In the genomic region with DNA sequence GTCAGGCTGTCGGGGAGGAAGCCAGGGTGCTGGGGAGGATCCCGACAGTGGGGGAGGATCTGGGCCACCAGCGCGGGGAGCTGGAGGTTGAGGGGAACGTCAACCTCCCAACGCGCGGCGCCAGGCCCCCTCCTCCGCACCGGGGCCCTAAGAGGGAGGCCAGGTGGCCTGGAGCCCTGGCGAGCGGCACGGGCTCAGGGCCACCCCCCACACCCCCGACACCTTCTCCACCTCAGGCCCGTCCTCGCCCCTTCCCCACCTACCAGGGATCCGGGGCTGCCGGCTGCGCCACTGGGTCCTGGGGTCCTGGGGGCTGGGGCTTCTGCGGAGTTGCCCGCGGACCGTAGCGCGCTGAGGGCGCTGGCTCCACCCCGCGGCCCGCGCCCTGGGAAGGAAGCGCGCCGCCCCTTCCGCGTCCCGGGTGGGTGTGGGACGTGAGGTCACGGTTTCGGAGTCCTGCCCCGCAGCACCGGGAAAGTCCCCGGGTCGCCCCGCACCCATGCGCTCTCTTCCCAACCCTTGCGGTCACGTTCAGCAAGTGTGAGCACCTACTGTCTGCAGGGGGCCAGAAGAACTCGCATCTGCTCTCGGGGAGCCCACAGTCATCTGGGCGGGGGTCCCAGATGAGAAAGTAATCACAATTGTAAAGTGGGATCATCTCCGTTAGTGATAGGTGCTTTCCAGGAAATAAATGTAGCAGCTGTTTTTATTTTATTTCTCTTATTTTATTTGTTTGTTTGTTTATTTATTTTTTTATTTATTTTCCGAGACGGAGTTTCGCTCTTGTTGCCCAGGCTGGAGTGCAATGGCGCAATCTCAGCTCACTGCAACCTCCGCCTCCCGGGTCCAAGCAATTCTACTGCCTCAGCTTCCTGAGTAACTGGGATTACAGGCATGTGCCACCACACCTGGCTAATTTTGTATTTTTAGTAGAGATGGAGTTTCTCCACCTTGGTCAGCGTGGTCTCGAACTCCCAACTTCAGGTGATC, we compare ENCODE assay signal across 1 cellular context.
TF ChIP-seq lines count a peak whose summit lies in the region.

A gene (minus strand): TSS at position 362 of the 990 bp plus-strand sequence. CDS start 13,335 bp downstream, outside the sequence.

TF ChIP-seq in K562, 482 proteins besides CTCF, POLR2A, EP300 and RAD21 (continued from another document and continues in another):
- TF ChIP-seq, protein P1, sequence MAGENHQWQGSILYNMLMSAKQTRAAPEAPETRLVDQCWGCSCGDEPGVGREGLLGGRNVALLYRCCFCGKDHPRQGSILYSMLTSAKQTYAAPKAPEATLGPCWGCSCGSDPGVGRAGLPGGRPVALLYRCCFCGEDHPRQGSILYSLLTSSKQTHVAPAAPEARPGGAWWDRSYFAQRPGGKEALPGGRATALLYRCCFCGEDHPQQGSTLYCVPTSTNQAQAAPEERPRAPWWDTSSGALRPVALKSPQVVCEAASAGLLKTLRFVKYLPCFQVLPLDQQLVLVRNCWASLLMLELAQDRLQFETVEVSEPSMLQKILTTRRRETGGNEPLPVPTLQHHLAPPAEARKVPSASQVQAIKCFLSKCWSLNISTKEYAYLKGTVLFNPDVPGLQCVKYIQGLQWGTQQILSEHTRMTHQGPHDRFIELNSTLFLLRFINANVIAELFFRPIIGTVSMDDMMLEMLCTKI (IDR thresholded peaks at IDR 0.05; ENCODE audit: partially characterized antibody): no peak
- TF ChIP-seq ZNF408 (CRISPR knock-in tag; IDR thresholded peaks at IDR 0.05; ENCODE audit: low read depth) (no peak), ZZZ3 (IDR thresholded peaks at IDR 0.05) (no peak), BRD9 (IDR thresholded peaks at IDR 0.05; ENCODE audit: low read depth, partially characterized antibody) (no peak), MAFG (tag; conservative IDR thresholded peaks at IDR 0.05) (no peak), NCOR1 (IDR thresholded peaks at IDR 0.05) (no peak), BRCA1 (IDR thresholded peaks at IDR 0.05) (no peak), BRCA1 (CRISPR knock-in tag; IDR thresholded peaks at IDR 0.05) (no peak), BCOR (IDR thresholded peaks at IDR 0.05) (no peak), PYGO2 (tag; IDR thresholded peaks at IDR 0.05) (no peak), GABPB1 (CRISPR knock-in tag; IDR thresholded peaks at IDR 0.05) (no peak), ZNF695 (CRISPR knock-in tag; IDR thresholded peaks at IDR 0.05) (no peak), POLR3A (IDR thresholded peaks at IDR 0.05; ENCODE audit: borderline replicate concordance, extremely low read depth, insufficient read depth, insufficient read length) (no peak), HDAC2 (IDR thresholded peaks at IDR 0.05) (peak; percentile 49), NR3C1 (CRISPR knock-in tag; IDR thresholded peaks at IDR 0.05) (no peak), SRF (CRISPR knock-in tag; IDR thresholded peaks at IDR 0.05) (no peak), ETS2 (tag; IDR thresholded peaks at IDR 0.05; ENCODE audit: borderline replicate concordance, poor library complexity, severe bottlenecking) (no peak), ZNF133 (CRISPR knock-in tag; IDR thresholded peaks at IDR 0.05) (no peak), KLF1 (tag; IDR thresholded peaks at IDR 0.05) (no peak), TCF3 (CRISPR knock-in tag; IDR thresholded peaks at IDR 0.05) (no peak), POLR2B (IDR thresholded peaks at IDR 0.05; ENCODE audit: low read depth, partially characterized antibody) (peak; percentile 60), SUPT5H (IDR thresholded peaks at IDR 0.05) (peak; percentile 72), FOXK1 (CRISPR knock-in tag; IDR thresholded peaks at IDR 0.05; ENCODE audit: borderline replicate concordance) (peak; percentile 50; the same call in 1 of the 2 replicates), NR2C2 (CRISPR knock-in tag; IDR thresholded peaks at IDR 0.05) (no peak), NR2C2 (tag; IDR thresholded peaks at IDR 0.05) (peak; percentile 41; the same call in 1 of the 2 replicates), NCOA2 (IDR thresholded peaks at IDR 0.05; ENCODE audit: partially characterized antibody in 2 of 2) (no peak)
- TF ChIP-seq, protein P2, sequence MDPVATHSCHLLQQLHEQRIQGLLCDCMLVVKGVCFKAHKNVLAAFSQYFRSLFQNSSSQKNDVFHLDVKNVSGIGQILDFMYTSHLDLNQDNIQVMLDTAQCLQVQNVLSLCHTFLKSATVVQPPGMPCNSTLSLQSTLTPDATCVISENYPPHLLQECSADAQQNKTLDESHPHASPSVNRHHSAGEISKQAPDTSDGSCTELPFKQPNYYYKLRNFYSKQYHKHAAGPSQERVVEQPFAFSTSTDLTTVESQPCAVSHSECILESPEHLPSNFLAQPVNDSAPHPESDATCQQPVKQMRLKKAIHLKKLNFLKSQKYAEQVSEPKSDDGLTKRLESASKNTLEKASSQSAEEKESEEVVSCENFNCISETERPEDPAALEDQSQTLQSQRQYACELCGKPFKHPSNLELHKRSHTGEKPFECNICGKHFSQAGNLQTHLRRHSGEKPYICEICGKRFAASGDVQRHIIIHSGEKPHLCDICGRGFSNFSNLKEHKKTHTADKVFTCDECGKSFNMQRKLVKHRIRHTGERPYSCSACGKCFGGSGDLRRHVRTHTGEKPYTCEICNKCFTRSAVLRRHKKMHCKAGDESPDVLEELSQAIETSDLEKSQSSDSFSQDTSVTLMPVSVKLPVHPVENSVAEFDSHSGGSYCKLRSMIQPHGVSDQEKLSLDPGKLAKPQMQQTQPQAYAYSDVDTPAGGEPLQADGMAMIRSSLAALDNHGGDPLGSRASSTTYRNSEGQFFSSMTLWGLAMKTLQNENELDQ (CRISPR knock-in tag; IDR thresholded peaks at IDR 0.05; ENCODE audit: borderline replicate concordance): no peak
- TF ChIP-seq, protein P3, sequence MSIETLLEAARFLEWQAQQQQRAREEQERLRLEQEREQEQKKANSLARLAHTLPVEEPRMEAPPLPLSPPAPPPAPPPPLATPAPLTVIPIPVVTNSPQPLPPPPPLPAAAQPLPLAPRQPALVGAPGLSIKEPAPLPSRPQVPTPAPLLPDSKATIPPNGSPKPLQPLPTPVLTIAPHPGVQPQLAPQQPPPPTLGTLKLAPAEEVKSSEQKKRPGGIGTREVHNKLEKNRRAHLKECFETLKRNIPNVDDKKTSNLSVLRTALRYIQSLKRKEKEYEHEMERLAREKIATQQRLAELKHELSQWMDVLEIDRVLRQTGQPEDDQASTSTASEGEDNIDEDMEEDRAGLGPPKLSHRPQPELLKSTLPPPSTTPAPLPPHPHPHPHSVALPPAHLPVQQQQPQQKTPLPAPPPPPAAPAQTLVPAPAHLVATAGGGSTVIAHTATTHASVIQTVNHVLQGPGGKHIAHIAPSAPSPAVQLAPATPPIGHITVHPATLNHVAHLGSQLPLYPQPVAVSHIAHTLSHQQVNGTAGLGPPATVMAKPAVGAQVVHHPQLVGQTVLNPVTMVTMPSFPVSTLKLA (conservative IDR thresholded peaks at IDR 0.05): peak in 1 of 2 experiments; percentile 46; a peak in 3 of 4 replicates
- TF ChIP-seq, protein P4, sequence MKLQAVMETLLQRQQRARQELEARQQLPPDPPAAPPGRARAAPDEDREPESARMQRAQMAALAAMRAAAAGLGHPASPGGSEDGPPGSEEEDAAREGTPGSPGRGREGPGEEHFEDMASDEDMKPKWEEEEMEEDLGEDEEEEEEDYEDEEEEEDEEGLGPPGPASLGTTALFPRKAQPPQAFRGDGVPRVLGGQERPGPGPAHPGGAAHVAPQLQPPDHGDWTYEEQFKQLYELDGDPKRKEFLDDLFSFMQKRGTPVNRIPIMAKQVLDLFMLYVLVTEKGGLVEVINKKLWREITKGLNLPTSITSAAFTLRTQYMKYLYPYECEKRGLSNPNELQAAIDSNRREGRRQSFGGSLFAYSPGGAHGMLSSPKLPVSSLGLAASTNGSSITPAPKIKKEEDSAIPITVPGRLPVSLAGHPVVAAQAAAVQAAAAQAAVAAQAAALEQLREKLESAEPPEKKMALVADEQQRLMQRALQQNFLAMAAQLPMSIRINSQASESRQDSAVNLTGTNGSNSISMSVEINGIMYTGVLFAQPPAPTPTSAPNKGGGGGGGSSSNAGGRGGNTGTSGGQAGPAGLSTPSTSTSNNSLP (IDR thresholded peaks at IDR 0.05; ENCODE audit: borderline replicate concordance, low read depth, low read length): no peak
- TF ChIP-seq, protein P5, sequence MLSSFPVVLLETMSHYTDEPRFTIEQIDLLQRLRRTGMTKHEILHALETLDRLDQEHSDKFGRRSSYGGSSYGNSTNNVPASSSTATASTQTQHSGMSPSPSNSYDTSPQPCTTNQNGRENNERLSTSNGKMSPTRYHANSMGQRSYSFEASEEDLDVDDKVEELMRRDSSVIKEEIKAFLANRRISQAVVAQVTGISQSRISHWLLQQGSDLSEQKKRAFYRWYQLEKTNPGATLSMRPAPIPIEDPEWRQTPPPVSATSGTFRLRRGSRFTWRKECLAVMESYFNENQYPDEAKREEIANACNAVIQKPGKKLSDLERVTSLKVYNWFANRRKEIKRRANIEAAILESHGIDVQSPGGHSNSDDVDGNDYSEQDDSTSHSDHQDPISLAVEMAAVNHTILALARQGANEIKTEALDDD (IDR thresholded peaks at IDR 0.05): no peak
- TF ChIP-seq, protein P6, sequence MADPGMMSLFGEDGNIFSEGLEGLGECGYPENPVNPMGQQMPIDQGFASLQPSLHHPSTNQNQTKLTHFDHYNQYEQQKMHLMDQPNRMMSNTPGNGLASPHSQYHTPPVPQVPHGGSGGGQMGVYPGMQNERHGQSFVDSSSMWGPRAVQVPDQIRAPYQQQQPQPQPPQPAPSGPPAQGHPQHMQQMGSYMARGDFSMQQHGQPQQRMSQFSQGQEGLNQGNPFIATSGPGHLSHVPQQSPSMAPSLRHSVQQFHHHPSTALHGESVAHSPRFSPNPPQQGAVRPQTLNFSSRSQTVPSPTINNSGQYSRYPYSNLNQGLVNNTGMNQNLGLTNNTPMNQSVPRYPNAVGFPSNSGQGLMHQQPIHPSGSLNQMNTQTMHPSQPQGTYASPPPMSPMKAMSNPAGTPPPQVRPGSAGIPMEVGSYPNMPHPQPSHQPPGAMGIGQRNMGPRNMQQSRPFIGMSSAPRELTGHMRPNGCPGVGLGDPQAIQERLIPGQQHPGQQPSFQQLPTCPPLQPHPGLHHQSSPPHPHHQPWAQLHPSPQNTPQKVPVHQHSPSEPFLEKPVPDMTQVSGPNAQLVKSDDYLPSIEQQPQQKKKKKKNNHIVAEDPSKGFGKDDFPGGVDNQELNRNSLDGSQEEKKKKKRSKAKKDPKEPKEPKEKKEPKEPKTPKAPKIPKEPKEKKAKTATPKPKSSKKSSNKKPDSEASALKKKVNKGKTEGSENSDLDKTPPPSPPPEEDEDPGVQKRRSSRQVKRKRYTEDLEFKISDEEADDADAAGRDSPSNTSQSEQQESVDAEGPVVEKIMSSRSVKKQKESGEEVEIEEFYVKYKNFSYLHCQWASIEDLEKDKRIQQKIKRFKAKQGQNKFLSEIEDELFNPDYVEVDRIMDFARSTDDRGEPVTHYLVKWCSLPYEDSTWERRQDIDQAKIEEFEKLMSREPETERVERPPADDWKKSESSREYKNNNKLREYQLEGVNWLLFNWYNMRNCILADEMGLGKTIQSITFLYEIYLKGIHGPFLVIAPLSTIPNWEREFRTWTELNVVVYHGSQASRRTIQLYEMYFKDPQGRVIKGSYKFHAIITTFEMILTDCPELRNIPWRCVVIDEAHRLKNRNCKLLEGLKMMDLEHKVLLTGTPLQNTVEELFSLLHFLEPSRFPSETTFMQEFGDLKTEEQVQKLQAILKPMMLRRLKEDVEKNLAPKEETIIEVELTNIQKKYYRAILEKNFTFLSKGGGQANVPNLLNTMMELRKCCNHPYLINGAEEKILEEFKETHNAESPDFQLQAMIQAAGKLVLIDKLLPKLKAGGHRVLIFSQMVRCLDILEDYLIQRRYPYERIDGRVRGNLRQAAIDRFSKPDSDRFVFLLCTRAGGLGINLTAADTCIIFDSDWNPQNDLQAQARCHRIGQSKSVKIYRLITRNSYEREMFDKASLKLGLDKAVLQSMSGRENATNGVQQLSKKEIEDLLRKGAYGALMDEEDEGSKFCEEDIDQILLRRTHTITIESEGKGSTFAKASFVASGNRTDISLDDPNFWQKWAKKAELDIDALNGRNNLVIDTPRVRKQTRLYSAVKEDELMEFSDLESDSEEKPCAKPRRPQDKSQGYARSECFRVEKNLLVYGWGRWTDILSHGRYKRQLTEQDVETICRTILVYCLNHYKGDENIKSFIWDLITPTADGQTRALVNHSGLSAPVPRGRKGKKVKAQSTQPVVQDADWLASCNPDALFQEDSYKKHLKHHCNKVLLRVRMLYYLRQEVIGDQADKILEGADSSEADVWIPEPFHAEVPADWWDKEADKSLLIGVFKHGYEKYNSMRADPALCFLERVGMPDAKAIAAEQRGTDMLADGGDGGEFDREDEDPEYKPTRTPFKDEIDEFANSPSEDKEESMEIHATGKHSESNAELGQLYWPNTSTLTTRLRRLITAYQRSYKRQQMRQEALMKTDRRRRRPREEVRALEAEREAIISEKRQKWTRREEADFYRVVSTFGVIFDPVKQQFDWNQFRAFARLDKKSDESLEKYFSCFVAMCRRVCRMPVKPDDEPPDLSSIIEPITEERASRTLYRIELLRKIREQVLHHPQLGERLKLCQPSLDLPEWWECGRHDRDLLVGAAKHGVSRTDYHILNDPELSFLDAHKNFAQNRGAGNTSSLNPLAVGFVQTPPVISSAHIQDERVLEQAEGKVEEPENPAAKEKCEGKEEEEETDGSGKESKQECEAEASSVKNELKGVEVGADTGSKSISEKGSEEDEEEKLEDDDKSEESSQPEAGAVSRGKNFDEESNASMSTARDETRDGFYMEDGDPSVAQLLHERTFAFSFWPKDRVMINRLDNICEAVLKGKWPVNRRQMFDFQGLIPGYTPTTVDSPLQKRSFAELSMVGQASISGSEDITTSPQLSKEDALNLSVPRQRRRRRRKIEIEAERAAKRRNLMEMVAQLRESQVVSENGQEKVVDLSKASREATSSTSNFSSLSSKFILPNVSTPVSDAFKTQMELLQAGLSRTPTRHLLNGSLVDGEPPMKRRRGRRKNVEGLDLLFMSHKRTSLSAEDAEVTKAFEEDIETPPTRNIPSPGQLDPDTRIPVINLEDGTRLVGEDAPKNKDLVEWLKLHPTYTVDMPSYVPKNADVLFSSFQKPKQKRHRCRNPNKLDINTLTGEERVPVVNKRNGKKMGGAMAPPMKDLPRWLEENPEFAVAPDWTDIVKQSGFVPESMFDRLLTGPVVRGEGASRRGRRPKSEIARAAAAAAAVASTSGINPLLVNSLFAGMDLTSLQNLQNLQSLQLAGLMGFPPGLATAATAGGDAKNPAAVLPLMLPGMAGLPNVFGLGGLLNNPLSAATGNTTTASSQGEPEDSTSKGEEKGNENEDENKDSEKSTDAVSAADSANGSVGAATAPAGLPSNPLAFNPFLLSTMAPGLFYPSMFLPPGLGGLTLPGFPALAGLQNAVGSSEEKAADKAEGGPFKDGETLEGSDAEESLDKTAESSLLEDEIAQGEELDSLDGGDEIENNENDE (IDR thresholded peaks at IDR 0.05; ENCODE audit: low read depth, low read length): no peak
- TF ChIP-seq, protein P7, sequence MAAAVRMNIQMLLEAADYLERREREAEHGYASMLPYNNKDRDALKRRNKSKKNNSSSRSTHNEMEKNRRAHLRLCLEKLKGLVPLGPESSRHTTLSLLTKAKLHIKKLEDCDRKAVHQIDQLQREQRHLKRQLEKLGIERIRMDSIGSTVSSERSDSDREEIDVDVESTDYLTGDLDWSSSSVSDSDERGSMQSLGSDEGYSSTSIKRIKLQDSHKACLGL (CRISPR knock-in tag; IDR thresholded peaks at IDR 0.05; ENCODE audit: borderline replicate concordance, poor library complexity, severe bottlenecking): no peak
- TF ChIP-seq, protein P8, sequence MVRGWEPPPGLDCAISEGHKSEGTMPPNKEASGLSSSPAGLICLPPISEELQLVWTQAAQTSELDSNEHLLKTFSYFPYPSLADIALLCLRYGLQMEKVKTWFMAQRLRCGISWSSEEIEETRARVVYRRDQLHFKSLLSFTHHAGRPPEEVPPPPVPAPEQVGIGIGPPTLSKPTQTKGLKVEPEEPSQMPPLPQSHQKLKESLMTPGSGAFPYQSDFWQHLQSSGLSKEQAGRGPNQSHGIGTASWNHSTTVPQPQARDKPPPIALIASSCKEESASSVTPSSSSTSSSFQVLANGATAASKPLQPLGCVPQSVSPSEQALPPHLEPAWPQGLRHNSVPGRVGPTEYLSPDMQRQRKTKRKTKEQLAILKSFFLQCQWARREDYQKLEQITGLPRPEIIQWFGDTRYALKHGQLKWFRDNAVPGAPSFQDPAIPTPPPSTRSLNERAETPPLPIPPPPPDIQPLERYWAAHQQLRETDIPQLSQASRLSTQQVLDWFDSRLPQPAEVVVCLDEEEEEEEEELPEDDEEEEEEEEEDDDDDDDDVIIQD (CRISPR knock-in tag; IDR thresholded peaks at IDR 0.05): no peak
